Comparison of ENCODE assay signal across 24 cellular contexts in genomic region chr22:17547995-17548755, GRCh38. TPM values are rescaled to one million over a fixed set of nuclear protein-coding genes. Genes with fewer than 3 reads are reported as not detected.
"Had no signal": no experiment of that assay in that cellular context is flagged by ENCODE, and none has a peak within 500 bp of the region (broad histone marks: within the 10 kb centered on the region; RNA-seq: fewer than 3 reads in every experiment).

No MANE protein-coding gene starts in this region.

- H3K27ac ChIP-seq: dorsolateral prefrontal cortex, epithelial cell of prostate, esophagus muscularis mucosa, gastroesophageal sphincter, left lung, lower lobe of right lung, spleen, stomach had no signal

- H3K9me3 Mint-ChIP-seq: immature natural killer cell; memory B cell; natural killer cell treated with Interleukin-12 subunit alpha and Interleukin-12 subunit beta and Interleukin-15 and Interleukin-18, amount 100 ng/mL, for 72 hours had no signal

- H3K27me3 ChIP-seq: dorsolateral prefrontal cortex, esophagus muscularis mucosa, gastroesophageal sphincter, left lung, spleen, stomach had no signal

- ATAC-seq: gastroesophageal sphincter, left lung, lower lobe of right lung, sciatic nerve had no signal

- DNase-seq: cortex of kidney; dorsolateral prefrontal cortex; effector CD8-positive, alpha-beta T cell; immature natural killer cell; left lung; lower lobe of right lung; midbrain; spleen; stimulated activated CD4-positive, alpha-beta T cell treated with anti-CD3 and anti-CD28 coated beads, Interleukin-15, amount 100 ng/mL, for 24 hours; stimulated activated CD4-positive, alpha-beta T cell treated with anti-CD3 and anti-CD28 coated beads, Interleukin-1b, Interleukin-23, amount 100 ng/mL, for 48 hours; stimulated activated CD4-positive, alpha-beta T cell treated with anti-CD3 and anti-CD28 coated beads, Interleukin-4, amount 100 ng/mL, for 24 hours; stimulated activated naive CD4-positive, alpha-beta T cell; stomach; substantia nigra; trophoblast cell had no signal

- H3K27ac Mint-ChIP-seq: immature natural killer cell; memory B cell; natural killer cell treated with Interleukin-12 subunit alpha and Interleukin-12 subunit beta and Interleukin-15 and Interleukin-18, amount 100 ng/mL, for 72 hours had no signal

- H3K36me3 ChIP-seq: spleen had no signal

- H3K36me3 Mint-ChIP-seq: immature natural killer cell; memory B cell; natural killer cell treated with Interleukin-12 subunit alpha and Interleukin-12 subunit beta and Interleukin-15 and Interleukin-18, amount 100 ng/mL, for 72 hours had no signal

- H3K4me1 ChIP-seq: gastroesophageal sphincter, left lung, lower lobe of right lung, spleen, stomach had no signal

- H3K9me3 ChIP-seq: esophagus muscularis mucosa, gastroesophageal sphincter, left lung, lower lobe of right lung, spleen, stomach had no signal

- H3K27me3 Mint-ChIP-seq: memory B cell had no signal

- H3K4me3 ChIP-seq: dorsolateral prefrontal cortex, esophagus muscularis mucosa, gastroesophageal sphincter, left lung, lower lobe of right lung, spleen, stomach had no signal

- H3K4me3 Mint-ChIP-seq: immature natural killer cell; memory B cell; natural killer cell treated with Interleukin-12 subunit alpha and Interleukin-12 subunit beta and Interleukin-15 and Interleukin-18, amount 100 ng/mL, for 72 hours had no signal

- H3K4me1 Mint-ChIP-seq: immature natural killer cell, memory B cell had no signal

RNA-seq across cellular contexts. Expression of gene SLC25A18, which starts 15.1 kb away (rescaled TPM):
- total RNA-seq: natural killer cell treated with Interleukin-12 subunit alpha and Interleukin-12 subunit beta and Interleukin-15 and Interleukin-18, amount 100 ng/mL, for 72 hours; pulmonary artery endothelial cell; skeletal muscle tissue; urinary bladder had no signal
